15 cellular contexts compared by ENCODE assay signal in the genomic region with DNA sequence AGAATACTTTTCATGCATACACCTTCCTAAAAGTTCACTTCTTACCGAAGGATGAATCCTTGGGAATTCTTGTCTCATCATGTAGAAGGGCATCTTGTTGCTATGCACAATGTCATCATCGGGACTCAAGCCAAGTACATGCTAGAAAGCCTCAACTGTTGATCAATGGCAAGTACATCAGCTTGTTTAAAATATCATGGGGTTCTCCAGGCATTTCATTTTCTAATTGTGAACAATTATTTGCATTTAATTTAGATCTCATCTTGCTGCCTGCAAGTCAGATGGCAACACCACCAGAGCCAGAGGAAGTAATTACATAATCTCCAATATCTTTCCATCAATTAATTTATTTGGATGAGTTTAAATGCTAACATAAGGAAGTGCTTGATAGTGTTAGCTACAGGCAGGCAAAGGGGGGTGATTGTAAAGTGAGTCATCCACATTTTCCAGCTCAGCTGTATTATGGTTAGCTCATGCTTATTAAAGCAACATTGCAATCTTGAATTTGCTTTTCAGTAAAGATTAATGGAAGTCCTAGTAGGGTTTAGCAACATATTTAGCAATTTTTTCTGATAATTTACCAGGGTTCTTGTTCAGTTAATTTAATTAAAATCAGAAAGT.
A peak's percentile ranks its signal among the peaks of the same experiment; 100 is the strongest.
DNase-seq lines count a peak whose midpoint lies in the region; ATAC-seq and TF ChIP-seq lines count a peak whose summit lies in the region.
"Had no signal": no experiment of that assay in that cellular context is flagged by ENCODE, and none has a peak within 500 bp of the region (broad histone marks: within the 10 kb centered on the region; RNA-seq: fewer than 3 reads in every experiment).

No MANE protein-coding gene starts in this region.

- TF ChIP-seq CTCF in sigmoid colon (IDR thresholded peaks at IDR 0.05) (no peak), upper lobe of right lung (IDR thresholded peaks at IDR 0.05) (no peak)

- no peak for TF ChIP-seq POLR2A in sigmoid colon (IDR thresholded peaks at IDR 0.05)

- H3K4me1 ChIP-seq in GM23248 (ENCODE audit: insufficient read depth) (peaks cover 18% of the 10 kb centered on the region), SJCRH30 (peaks cover 10% of the 10 kb centered on the region), sigmoid colon (peaks cover 0 to 8% (median 0%) of the 10 kb centered on the region in 4 donors), upper lobe of right lung (no peaks in the 10 kb centered on the region)
- H3K4me1 ChIP-seq: HAP-1 had no signal

- peaks cover 15% of the 10 kb centered on the region; the same call in 1 of the 2 replicates for H3F3A ChIP-seq in GM23248 (ENCODE audit: insufficient read depth)

- H3K9me2 ChIP-seq in GM23248 (ENCODE audit: insufficient read depth): no peaks in the 10 kb centered on the region

- ATAC-seq in upper lobe of right lung (no peak), HG03159 (IDR thresholded peaks at IDR 0.05; ENCODE audit: unreplicated experiment) (no peak), GM21737 (IDR thresholded peaks at IDR 0.05; ENCODE audit: unreplicated experiment) (no peak)
- ATAC-seq: activated CD8-positive, alpha-beta memory T cell treated with anti-CD3 and anti-CD28 coated beads, Interleukin-2, amount 10 ng/mL, durations not matched to agents 7 days and 5 days had no signal

- no peak for TF ChIP-seq EP300 in sigmoid colon (IDR thresholded peaks at IDR 0.05)

- in situ Hi-C loops in GM23248 (cut with MboI): no loop called here

- H3K4me3 ChIP-seq in GM23248: no peak overlapping the region
- no peak overlapping the region for H3K4me3 ChIP-seq in SJCRH30
- H3K4me3 ChIP-seq in sigmoid colon: no peak overlapping the region
- no peak overlapping the region for H3K4me3 ChIP-seq in upper lobe of right lung
- H3K4me3 ChIP-seq: HAP-1, thoracic aorta had no signal

- H3K4me2 ChIP-seq in GM23248 (ENCODE audit: unreplicated experiment): no peak overlapping the region

- H3K27ac ChIP-seq in GM23248 (peak overlapping the region; percentile 45), SJCRH30 (peak overlapping the region; percentile 39), sigmoid colon (peak overlapping the region in 3 of 4 donors; percentile 47 to 68 (median 60)), upper lobe of right lung (no peak overlapping the region)
- H3K27ac ChIP-seq: thoracic aorta, VCaP had no signal

- H3K79me2 ChIP-seq in GM23248 (ENCODE audit: insufficient read depth): no peaks in the 10 kb centered on the region

- H3K36me3 ChIP-seq in GM23248 (ENCODE audit: low read depth): no peaks in the 10 kb centered on the region
- H3K36me3 ChIP-seq in SJCRH30: no peaks in the 10 kb centered on the region
- H3K36me3 ChIP-seq in sigmoid colon: no peaks in the 10 kb centered on the region
- H3K36me3 ChIP-seq in upper lobe of right lung: no peaks in the 10 kb centered on the region
- H3K36me3 ChIP-seq: HAP-1, thoracic aorta had no signal

- intact Hi-C loops in sigmoid colon (cut with DNase I): no loop called here
- intact Hi-C loops in upper lobe of right lung (cut with DNase I): no loop called here

- peak; percentile 69 for DNase-seq in GM23248
- peak; percentile 16 to 28 for DNase-seq in SJCRH30
- DNase-seq in fibroblast of peridontal ligament (ENCODE audit: extremely low read depth): peak; percentile 71
- no peak for DNase-seq in sigmoid colon
- DNase-seq in CD1c-positive myeloid dendritic cell (ENCODE audit: extremely low spot score): no peak
- no peak for DNase-seq in upper lobe of right lung
- DNase-seq: activated CD8-positive, alpha-beta memory T cell treated with anti-CD3 and anti-CD28 coated beads, Interleukin-2, amount 10 ng/mL, durations not matched to agents 7 days and 5 days; effector CD4-positive, alpha-beta T cell; NCI-H1436 treated with DMSO at 0.1 percent for 48 hours; NCI-H82 had no signal

- H4K20me1 ChIP-seq in GM23248 (ENCODE audit: insufficient read depth): no peaks in the 10 kb centered on the region

- WGBS in GM23248 (ENCODE audit: low coverage in 1 of 2, low lambda C conversion rate in 2 of 2, missing lambda C conversion rate in 2 of 2), 2 experiments: 6 to 10% methylated on average over 2 of the region's 2 CpGs
- 81 to 86% methylated on average over 2 of the region's 2 CpGs for WGBS in sigmoid colon, 2 donors

- H3K27me3 ChIP-seq in GM23248 (replicated peaks; ENCODE audit: insufficient read depth) (no peaks in the 10 kb centered on the region), SJCRH30 (no peaks in the 10 kb centered on the region), sigmoid colon (no peaks in the 10 kb centered on the region), upper lobe of right lung (no peaks in the 10 kb centered on the region)

- no peak overlapping the region for H2AFZ ChIP-seq in GM23248

- H3K9me3 ChIP-seq in GM23248 (ENCODE audit: low read depth) (no peaks in the 10 kb centered on the region), SJCRH30 (replicated peaks) (no peaks in the 10 kb centered on the region), sigmoid colon (no peaks in the 10 kb centered on the region), upper lobe of right lung (no peaks in the 10 kb centered on the region)
- H3K9me3 ChIP-seq: HAP-1, thoracic aorta had no signal

- no peak overlapping the region for H3K9ac ChIP-seq in GM23248

Comparison
In these comparisons a context has a peak if more than half of its experiments do, and no peak if none do; other contexts are left out.
1. DNase-seq: peak in GM23248 (single experiment), SJCRH30 (2 of 2) and fibroblast of peridontal ligament (single experiment); none in sigmoid colon (single experiment), CD1c-positive myeloid dendritic cell (single experiment) and upper lobe of right lung (single experiment).